In genomic region chr12:6586569-6586968, GRCh38 we compare ENCODE assay signal across 9 cellular contexts. TPM values are rescaled to one million over a fixed set of nuclear protein-coding genes. Genes with fewer than 3 reads are reported as not detected.
DNase-seq lines count a peak whose midpoint lies in the region; ATAC-seq, FAIRE-seq and TF ChIP-seq lines count a peak whose summit lies in the region.
"Not testable (repeated sequence)": the region's sequence is repeated elsewhere in the genome, so short reads cannot be mapped to it uniquely, and the experiment has no call there.
"Had no signal": no experiment of that assay in that cellular context is flagged by ENCODE, and none has a peak within 500 bp of the region (broad histone marks: within the 10 kb centered on the region; RNA-seq: fewer than 3 reads in every experiment).

No MANE protein-coding gene starts in this region.

- H3K27me3 ChIP-seq in HCT116 (ENCODE audit: insufficient read depth, low read length); HepG2 (ENCODE audit: control insufficient read depth in 1 of 2, insufficient read depth in 2 of 2, low read length in 2 of 2); smooth muscle cell (ENCODE audit: low read depth): not testable (repeated sequence)

- not testable (repeated sequence) for H3K27ac ChIP-seq in A549; HCT116 (ENCODE audit: low read depth, low read length); HepG2 (ENCODE audit: extremely low read length, insufficient read depth, low read length)
- H3K27ac ChIP-seq in smooth muscle cell (ENCODE audit: low read depth), result peak overlapping the region; percentile 31

- not testable (repeated sequence) for H3F3A ChIP-seq in smooth muscle cell (ENCODE audit: low read depth)

- not testable (repeated sequence) for DNase-seq in A549 (ENCODE audit: low read depth in 1 of 2, low spot score in 1 of 2); HCT116 (ENCODE audit: low read depth, low spot score); activated T-cell treated with anti-CD3 and anti-CD28 coated beads, Interleukin-2, amount 50 U/mL, for 24 hours; activated naive CD8-positive, alpha-beta T cell treated with anti-CD3 and anti-CD28 coated beads for 36 hours; HepG2 (ENCODE audit: low spot score); smooth muscle cell (lab: John Stamatoyannopoulos, UW; ENCODE audit: unreplicated experiment)

- FAIRE-seq in A549 (lab: Jason Lieb, UNC); HepG2 (lab: Jason Lieb, UNC): not testable (repeated sequence)

- not testable (repeated sequence) for TF ChIP-seq CTCF in A549 (IDR thresholded peaks at IDR 0.05); HCT116 (IDR thresholded peaks at IDR 0.05 in 2 of 3, conservative IDR thresholded peaks at IDR 0.05 in 1 of 3; ENCODE audit: borderline replicate concordance in 1 of 3, insufficient read depth in 1 of 3, low read depth in 2 of 3, low read length in 2 of 3); HepG2 (CRISPR knock-in tag; IDR thresholded peaks at IDR 0.05); smooth muscle cell (IDR thresholded peaks at IDR 0.05; ENCODE audit: borderline replicate concordance, insufficient read depth, poor library complexity, severe bottlenecking)

- H3K9me2 ChIP-seq in HCT116 (ENCODE audit: insufficient read depth), result not testable (repeated sequence)

- BruUV-seq in HCT116 (replicated peaks; lab: Mats Ljungman, UMichigan); HepG2 (replicated peaks; lab: Mats Ljungman, UMichigan): not testable (repeated sequence)

- not testable (repeated sequence) for H3K27me3 Mint-ChIP-seq in activated T-cell treated with anti-CD3 and anti-CD28 coated beads, Interleukin-2, amount 50 U/mL, for 24 hours; activated naive CD8-positive, alpha-beta T cell treated with anti-CD3 and anti-CD28 coated beads for 36 hours

- H3K9ac ChIP-seq in HCT116 (ENCODE audit: low read length); HepG2 (ENCODE audit: insufficient read depth, low read depth, low read length); smooth muscle cell (ENCODE audit: low read depth): not testable (repeated sequence)

- not testable (repeated sequence) for H3K4me2 ChIP-seq in A549; HCT116 (ENCODE audit: low read length); HepG2 (ENCODE audit: low read depth, low read length); smooth muscle cell

- not testable (repeated sequence) for TF ChIP-seq EP300 in A549 (IDR thresholded peaks at IDR 0.05); Ishikawa (IDR thresholded peaks at IDR 0.05; ENCODE audit: borderline replicate concordance); HepG2 (IDR thresholded peaks at IDR 0.05; ENCODE audit: low read depth in 2 of 2, low read length in 2 of 2); HepG2 (CRISPR knock-in tag; IDR thresholded peaks at IDR 0.05; ENCODE audit: borderline replicate concordance)

- H3K36me3 ChIP-seq in HCT116 (ENCODE audit: control insufficient read depth in 1 of 2, insufficient read depth in 2 of 2, low read length in 2 of 2) (peaks cover 63 to 79% of the 10 kb centered on the region in 2 experiments), HepG2 (replicated peaks in 1 of 2; ENCODE audit: control insufficient read depth in 1 of 2, insufficient read depth in 2 of 2, low read length in 2 of 2) (peaks cover 35 to 75% of the 10 kb centered on the region in 2 experiments), smooth muscle cell (ENCODE audit: low read depth) (peaks cover 40% of the 10 kb centered on the region)

- ATAC-seq in A549, HCT116, HepG2: not testable (repeated sequence)

- H3K4me3 Mint-ChIP-seq in activated T-cell treated with anti-CD3 and anti-CD28 coated beads, Interleukin-2, amount 50 U/mL, for 24 hours; activated naive CD8-positive, alpha-beta T cell treated with anti-CD3 and anti-CD28 coated beads for 36 hours: not testable (repeated sequence)

- H3K4me3 ChIP-seq in A549; HCT116 (replicated peaks in 1 of 2; ENCODE audit: low read depth in 1 of 2, low read length in 2 of 2); HepG2 (replicated peaks in 1 of 3; ENCODE audit: insufficient read depth in 1 of 3, low read depth in 2 of 3, low read length in 3 of 3); smooth muscle cell: not testable (repeated sequence)

- H4K20me1 ChIP-seq in HCT116 (ENCODE audit: insufficient read depth); HepG2 (ENCODE audit: insufficient read depth, low read length): not testable (repeated sequence)
- peaks cover 77% of the 10 kb centered on the region for H4K20me1 ChIP-seq in smooth muscle cell (ENCODE audit: low read depth)

- H3K79me2 ChIP-seq in HCT116 (ENCODE audit: insufficient read depth, low read length) (peaks cover 75% of the 10 kb centered on the region), smooth muscle cell (ENCODE audit: low read depth) (peaks cover 34% of the 10 kb centered on the region)
- not testable (repeated sequence) for H3K79me2 ChIP-seq in HepG2 (ENCODE audit: insufficient read depth, low read length)

- RAD21 ChIA-PET in HCT116 (lab: Charles Lee; ENCODE audit: low non-redundant PET in 1 of 2, low total read pairs in 2 of 2, uncharacterized antibody in 2 of 2, unreplicated experiment in 2 of 2), result not testable (repeated sequence)

- H3K27ac Mint-ChIP-seq in activated T-cell treated with anti-CD3 and anti-CD28 coated beads, Interleukin-2, amount 50 U/mL, for 24 hours, result peak overlapping the region; percentile 78
- peak overlapping the region; percentile 34 for H3K27ac Mint-ChIP-seq in activated naive CD8-positive, alpha-beta T cell treated with anti-CD3 and anti-CD28 coated beads for 36 hours

- H3K9me3 Mint-ChIP-seq in activated T-cell treated with anti-CD3 and anti-CD28 coated beads, Interleukin-2, amount 50 U/mL, for 24 hours; activated naive CD8-positive, alpha-beta T cell treated with anti-CD3 and anti-CD28 coated beads for 36 hours: not testable (repeated sequence)

- WGBS in A549 (ENCODE audit: missing lambda C conversion rate), result 89% methylated on average over 8 of the region's 8 CpGs
- WGBS in HepG2 (ENCODE audit: low lambda C conversion rate), result 95% methylated on average over 8 of the region's 8 CpGs
- 94% methylated on average over 8 of the region's 8 CpGs for whole genome bisulfite sequencing in smooth muscle cell (ENCODE audit: low lambda C conversion rate)

- in situ Hi-C loops in HepG2 (cut with HindIII; ENCODE audit: extremely low pct_ligation_motif_present, low pct_unique_long_range_greater_than_20kb), result not testable (repeated sequence)

- CTCF ChIA-PET in A549 (lab: Yijun Ruan, JAX), result interaction anchor here (0.7 to 8.0 kb wide), 7 partner anchors 13 to 240 kb away, joined by 3 to 49 read pairs (median 4); no protein-coding TSS in a partner anchor
- CTCF ChIA-PET in HCT116 (lab: Charles Lee); HepG2 (lab: Yijun Ruan, JAX; ENCODE audit: low intra/inter-chr PET ratio, low total read pairs): not testable (repeated sequence)

- intact Hi-C loops in HCT116 (cut with micrococcal nuclease); HepG2 (cut with micrococcal nuclease; ENCODE audit: unreplicated experiment): not testable (repeated sequence)

- not testable (repeated sequence) for TF ChIP-seq POLR2A in A549 (IDR thresholded peaks at IDR 0.05; ENCODE audit: low read length); HCT116 (IDR thresholded peaks at IDR 0.05; ENCODE audit: borderline replicate concordance, extremely low read depth, insufficient read depth, insufficient read length); HepG2 (IDR thresholded peaks at IDR 0.05; ENCODE audit: insufficient read depth in 1 of 2, low read depth in 2 of 2, low read length in 2 of 2)

- not testable (repeated sequence) for H3K4me1 ChIP-seq in A549; HCT116 (ENCODE audit: control insufficient read depth in 1 of 2, insufficient read depth in 2 of 2, low read length in 2 of 2); HepG2 (ENCODE audit: insufficient read depth, low read length); smooth muscle cell (ENCODE audit: low read depth)

- TF ChIP-seq RAD21 in A549 (conservative IDR thresholded peaks at IDR 0.05 in 1 of 2, IDR thresholded peaks at IDR 0.05 in 1 of 2); HCT116 (IDR thresholded peaks at IDR 0.05; ENCODE audit: low read depth); Ishikawa (IDR thresholded peaks at IDR 0.05; ENCODE audit: low read depth); HepG2 (CRISPR knock-in tag; IDR thresholded peaks at IDR 0.05): not testable (repeated sequence)

- not testable (repeated sequence) for H2AFZ ChIP-seq in HCT116 (ENCODE audit: low read depth, low read length, poor library complexity, severe bottlenecking); HepG2 (ENCODE audit: low read length); smooth muscle cell (ENCODE audit: low read depth)

- not testable (repeated sequence) for H3K9me3 ChIP-seq in A549; HCT116 (ENCODE audit: control insufficient read depth in 1 of 2, insufficient read depth in 1 of 2, low read depth in 1 of 2, low read length in 2 of 2); HepG2 (ENCODE audit: low read length); smooth muscle cell (replicated peaks; ENCODE audit: low read depth)

- H3K36me3 Mint-ChIP-seq in activated T-cell treated with anti-CD3 and anti-CD28 coated beads, Interleukin-2, amount 50 U/mL, for 24 hours (ENCODE audit: low read depth), result peaks cover 94% of the 10 kb centered on the region
- H3K36me3 Mint-ChIP-seq in activated naive CD8-positive, alpha-beta T cell treated with anti-CD3 and anti-CD28 coated beads for 36 hours, result peaks cover 36% of the 10 kb centered on the region

- not testable (repeated sequence) for H3K4me1 Mint-ChIP-seq in activated T-cell treated with anti-CD3 and anti-CD28 coated beads, Interleukin-2, amount 50 U/mL, for 24 hours (ENCODE audit: low read depth); activated naive CD8-positive, alpha-beta T cell treated with anti-CD3 and anti-CD28 coated beads for 36 hours

- POLR2A ChIA-PET in A549 (lab: Yijun Ruan, JAX) (interaction anchor here (0.8 kb wide), 1 partner anchor 52 kb away, joined by 3 read pairs; the partner anchor contains the start of gene GAPDH), HepG2 (lab: Yijun Ruan, JAX) (interaction anchor here (1.0 to 1.2 kb wide), 3 partner anchors 19 to 52 kb away, joined by 4 read pairs; partner anchors contain the start of genes GAPDH and NOP2)
- POLR2A ChIA-PET in HCT116 (lab: Charles Lee), result not testable (repeated sequence)

RNA-seq across cellular contexts. Expression of gene NOP2, which starts 18.5 kb away (rescaled TPM):
- polyA plus RNA-seq in A549 (2011; rRNA removed), result 162 and 176 TPM in 2 replicates
- 82.7 and 85.6 TPM in 2 replicates for polyA plus RNA-seq in A549 (2012; cell fraction: cytosol; rRNA removed)
- polyA plus RNA-seq in A549 (2012; cell fraction: nucleus; rRNA removed), result 293 and 335 TPM in 2 replicates
- 100 to 108 TPM (median 104 TPM) in 3 replicates for polyA plus RNA-seq in A549 (2017; fragmentation: RNase III; extraction: RNeasy Plus Mini Kit Qiagen cat#74134 plus additional on column Dnase treatment)
- polyA minus RNA-seq in A549 (2011; rRNA and poly(A)+ RNA removed), result 90.2 and 92.1 TPM in 2 replicates
- 108 TPM for total RNA-seq in HCT116 (2021; ENCODE audit: unreplicated experiment)
- polyA plus RNA-seq in HCT116 (2012), result 72.5 and 78.0 TPM in 2 replicates
- total RNA-seq in activated naive CD8-positive, alpha-beta T cell treated with anti-CD3 and anti-CD28 coated beads for 36 hours, result 100 to 1,000 TPM; 151 to 153 TPM
- 50.0 and 56.7 TPM in 2 replicates for total RNA-seq in HepG2 (2016; rRNA removed; fragmentation: Illumina TruSeq; extraction: Trizol)
- 12.9 and 15.9 TPM in 2 replicates for total RNA-seq in HepG2 (2016; cell fraction: cytosol; rRNA removed; fragmentation: Illumina TruSeq; extraction: Trizol; ENCODE audit: low read depth)
- 47.8 and 60.1 TPM in 2 replicates for total RNA-seq in HepG2 (2016; cell fraction: insoluble cytoplasmic fraction; rRNA removed; fragmentation: Illumina TruSeq; extraction: Trizol)
- 14.5 and 16.3 TPM in 2 replicates for total RNA-seq in HepG2 (2016; cell fraction: membrane; rRNA removed; fragmentation: Illumina TruSeq; extraction: Trizol)
- total RNA-seq in HepG2 (2016; cell fraction: nucleus; rRNA removed; fragmentation: Illumina TruSeq; extraction: Trizol), result 58.7 and 75.9 TPM in 2 replicates
- 47.3 and 52.9 TPM in 2 replicates for polyA plus RNA-seq in HepG2 (2011; rRNA removed)
- polyA plus RNA-seq in HepG2 (2011; cell fraction: cytosol; rRNA removed), result 23.1 and 25.0 TPM in 2 replicates
- 189 and 191 TPM in 2 replicates for polyA plus RNA-seq in HepG2 (2011; cell fraction: nucleus; rRNA removed)
- polyA plus RNA-seq in HepG2 (2012), result 39.3 and 51.1 TPM in 2 replicates
- polyA plus RNA-seq in HepG2 (2016; cell fraction: cytosol; fragmentation: Illumina TruSeq; extraction: Trizol; ENCODE audit: low read depth), result 5.0 and 5.2 TPM in 2 replicates
- polyA plus RNA-seq in HepG2 (2016; cell fraction: insoluble cytoplasmic fraction; fragmentation: Illumina TruSeq; extraction: Trizol; ENCODE audit: low read depth), result 58.8 and 61.3 TPM in 2 replicates
- 8.6 and 9.0 TPM in 2 replicates for polyA plus RNA-seq in HepG2 (2016; cell fraction: membrane; fragmentation: Illumina TruSeq; extraction: Trizol; ENCODE audit: low read depth)
- polyA plus RNA-seq in HepG2 (2016; cell fraction: nucleus; fragmentation: Illumina TruSeq; extraction: Trizol; ENCODE audit: insufficient read depth, low read depth), result 230 and 250 TPM in 2 replicates
- polyA minus RNA-seq in HepG2 (2011; rRNA and poly(A)+ RNA removed; ENCODE audit: low replicate concordance), result 70.3 and 126 TPM in 2 replicates
- polyA minus RNA-seq in HepG2 (2011; cell fraction: cytosol; rRNA and poly(A)+ RNA removed), result 17.4 and 20.0 TPM in 2 replicates
- 63.5 and 67.9 TPM in 2 replicates for polyA minus RNA-seq in HepG2 (2011; cell fraction: nucleus; rRNA and poly(A)+ RNA removed)
- 29.7 and 41.9 TPM in 2 replicates for total RNA-seq in smooth muscle cell
- polyA plus RNA-seq in smooth muscle cell, result 23.6 and 30.4 TPM in 2 replicates

RNA-seq across cellular contexts. Expression of gene CHD4, which starts 20.6 kb away (rescaled TPM):
- 53.7 and 99.3 TPM in 2 replicates for polyA plus RNA-seq in A549 (2011; rRNA removed)
- 49.8 and 54.8 TPM in 2 replicates for polyA plus RNA-seq in A549 (2012; cell fraction: cytosol; rRNA removed)
- 130 and 190 TPM in 2 replicates for polyA plus RNA-seq in A549 (2012; cell fraction: nucleus; rRNA removed)
- 83.4 to 87.8 TPM (median 84.8 TPM) in 3 replicates for polyA plus RNA-seq in A549 (2017; fragmentation: RNase III; extraction: RNeasy Plus Mini Kit Qiagen cat#74134 plus additional on column Dnase treatment)
- polyA minus RNA-seq in A549 (2011; rRNA and poly(A)+ RNA removed), result 170 and 183 TPM in 2 replicates
- total RNA-seq in HCT116 (2021; ENCODE audit: unreplicated experiment), result 342 TPM
- polyA plus RNA-seq in HCT116 (2012), result 163 and 189 TPM in 2 replicates
- total RNA-seq in activated naive CD8-positive, alpha-beta T cell treated with anti-CD3 and anti-CD28 coated beads for 36 hours, result 100 to 1,000 TPM; 262 to 293 TPM
- 148 and 156 TPM in 2 replicates for total RNA-seq in HepG2 (2016; rRNA removed; fragmentation: Illumina TruSeq; extraction: Trizol)
- total RNA-seq in HepG2 (2016; cell fraction: cytosol; rRNA removed; fragmentation: Illumina TruSeq; extraction: Trizol; ENCODE audit: low read depth), result 15.5 and 17.3 TPM in 2 replicates
- total RNA-seq in HepG2 (2016; cell fraction: insoluble cytoplasmic fraction; rRNA removed; fragmentation: Illumina TruSeq; extraction: Trizol), result 147 and 150 TPM in 2 replicates
- total RNA-seq in HepG2 (2016; cell fraction: membrane; rRNA removed; fragmentation: Illumina TruSeq; extraction: Trizol), result 36.3 and 39.7 TPM in 2 replicates
- total RNA-seq in HepG2 (2016; cell fraction: nucleus; rRNA removed; fragmentation: Illumina TruSeq; extraction: Trizol), result 250 and 271 TPM in 2 replicates
- polyA plus RNA-seq in HepG2 (2011; rRNA removed), result 76.2 and 82.8 TPM in 2 replicates
- 64.8 and 67.1 TPM in 2 replicates for polyA plus RNA-seq in HepG2 (2011; cell fraction: cytosol; rRNA removed)
- 148 and 172 TPM in 2 replicates for polyA plus RNA-seq in HepG2 (2011; cell fraction: nucleus; rRNA removed)
- polyA plus RNA-seq in HepG2 (2012), result 74.3 and 85.1 TPM in 2 replicates
- polyA plus RNA-seq in HepG2 (2016; cell fraction: cytosol; fragmentation: Illumina TruSeq; extraction: Trizol; ENCODE audit: low read depth), result 8.7 and 9.0 TPM in 2 replicates
- polyA plus RNA-seq in HepG2 (2016; cell fraction: insoluble cytoplasmic fraction; fragmentation: Illumina TruSeq; extraction: Trizol; ENCODE audit: low read depth), result 121 and 138 TPM in 2 replicates
- polyA plus RNA-seq in HepG2 (2016; cell fraction: membrane; fragmentation: Illumina TruSeq; extraction: Trizol; ENCODE audit: low read depth), result 17.5 and 22.9 TPM in 2 replicates
- 343 and 358 TPM in 2 replicates for polyA plus RNA-seq in HepG2 (2016; cell fraction: nucleus; fragmentation: Illumina TruSeq; extraction: Trizol; ENCODE audit: insufficient read depth, low read depth)
- 130 and 210 TPM in 2 replicates for polyA minus RNA-seq in HepG2 (2011; rRNA and poly(A)+ RNA removed; ENCODE audit: low replicate concordance)
- polyA minus RNA-seq in HepG2 (2011; cell fraction: cytosol; rRNA and poly(A)+ RNA removed), result 76.1 and 89.0 TPM in 2 replicates
- 87.0 and 130 TPM in 2 replicates for polyA minus RNA-seq in HepG2 (2011; cell fraction: nucleus; rRNA and poly(A)+ RNA removed)
- 172 and 176 TPM in 2 replicates for total RNA-seq in smooth muscle cell
- 87.5 and 122 TPM in 2 replicates for polyA plus RNA-seq in smooth muscle cell

RNA-seq across cellular contexts. Expression of gene IFFO1, which starts 30.7 kb away (rescaled TPM):
- polyA plus RNA-seq in A549 (2011; rRNA removed), result 0.74 and 1.0 TPM in 2 replicates
- 0.74 and 1.1 TPM in 2 replicates for polyA plus RNA-seq in A549 (2012; cell fraction: cytosol; rRNA removed)
- polyA plus RNA-seq in A549 (2012; cell fraction: nucleus; rRNA removed), result 3.3 and 3.8 TPM in 2 replicates
- 0.94 to 1.5 TPM (median 1.1 TPM) in 3 replicates for polyA plus RNA-seq in A549 (2017; fragmentation: RNase III; extraction: RNeasy Plus Mini Kit Qiagen cat#74134 plus additional on column Dnase treatment)
- polyA minus RNA-seq in A549 (2011; rRNA and poly(A)+ RNA removed), result 1.2 and 1.3 TPM in 2 replicates
- 0.34 TPM for total RNA-seq in HCT116 (2021; ENCODE audit: unreplicated experiment)
- 0.14 and 0.17 TPM in 2 replicates for polyA plus RNA-seq in HCT116 (2012)
- 1 to 10 TPM; 7.2 to 8.1 TPM for total RNA-seq in activated naive CD8-positive, alpha-beta T cell treated with anti-CD3 and anti-CD28 coated beads for 36 hours
- total RNA-seq in HepG2 (2016; rRNA removed; fragmentation: Illumina TruSeq; extraction: Trizol), result 7.0 and 12.8 TPM in 2 replicates
- total RNA-seq in HepG2 (2016; cell fraction: cytosol; rRNA removed; fragmentation: Illumina TruSeq; extraction: Trizol; ENCODE audit: low read depth), result 2.3 and 2.6 TPM in 2 replicates
- total RNA-seq in HepG2 (2016; cell fraction: insoluble cytoplasmic fraction; rRNA removed; fragmentation: Illumina TruSeq; extraction: Trizol), result 6.1 and 12.5 TPM in 2 replicates
- total RNA-seq in HepG2 (2016; cell fraction: membrane; rRNA removed; fragmentation: Illumina TruSeq; extraction: Trizol), result 4.1 and 5.9 TPM in 2 replicates
- total RNA-seq in HepG2 (2016; cell fraction: nucleus; rRNA removed; fragmentation: Illumina TruSeq; extraction: Trizol), result 13.7 and 16.1 TPM in 2 replicates
- polyA plus RNA-seq in HepG2 (2011; rRNA removed), result 14.6 and 18.3 TPM in 2 replicates
- 7.8 and 9.6 TPM in 2 replicates for polyA plus RNA-seq in HepG2 (2011; cell fraction: cytosol; rRNA removed)
- polyA plus RNA-seq in HepG2 (2011; cell fraction: nucleus; rRNA removed), result 132 TPM in 2 replicates
- 8.0 and 11.7 TPM in 2 replicates for polyA plus RNA-seq in HepG2 (2012)
- polyA plus RNA-seq in HepG2 (2016; cell fraction: cytosol; fragmentation: Illumina TruSeq; extraction: Trizol; ENCODE audit: low read depth), result 1.9 TPM in 2 replicates
- polyA plus RNA-seq in HepG2 (2016; cell fraction: insoluble cytoplasmic fraction; fragmentation: Illumina TruSeq; extraction: Trizol; ENCODE audit: low read depth), result 6.6 and 8.2 TPM in 2 replicates
- polyA plus RNA-seq in HepG2 (2016; cell fraction: membrane; fragmentation: Illumina TruSeq; extraction: Trizol; ENCODE audit: low read depth), result 3.2 and 3.5 TPM in 2 replicates
- 54.2 and 55.8 TPM in 2 replicates for polyA plus RNA-seq in HepG2 (2016; cell fraction: nucleus; fragmentation: Illumina TruSeq; extraction: Trizol; ENCODE audit: insufficient read depth, low read depth)
- polyA minus RNA-seq in HepG2 (2011; rRNA and poly(A)+ RNA removed; ENCODE audit: low replicate concordance), result 0.61 and 11.8 TPM in 2 replicates
- polyA minus RNA-seq in HepG2 (2011; cell fraction: cytosol; rRNA and poly(A)+ RNA removed), result 2.9 and 3.4 TPM in 2 replicates
- 12.5 and 14.4 TPM in 2 replicates for polyA minus RNA-seq in HepG2 (2011; cell fraction: nucleus; rRNA and poly(A)+ RNA removed)
- 4.2 and 5.2 TPM in 2 replicates for total RNA-seq in smooth muscle cell
- polyA plus RNA-seq in smooth muscle cell, result 13.3 and 19.1 TPM in 2 replicates

RNA-seq across cellular contexts. Expression of gene LPAR5, which starts 49.2 kb away (rescaled TPM):
- polyA plus RNA-seq in A549 (2011; rRNA removed), result 0.74 and 0.97 TPM in 2 replicates
- polyA plus RNA-seq in A549 (2012; cell fraction: cytosol; rRNA removed), result 0.98 and 1.5 TPM in 2 replicates
- polyA plus RNA-seq in A549 (2012; cell fraction: nucleus; rRNA removed), result 2.1 TPM in 2 replicates
- polyA plus RNA-seq in A549 (2017; fragmentation: RNase III; extraction: RNeasy Plus Mini Kit Qiagen cat#74134 plus additional on column Dnase treatment), result 0.29 to 0.66 TPM (median 0.58 TPM) in 3 replicates
- polyA minus RNA-seq in A549 (2011; rRNA and poly(A)+ RNA removed), result 0.68 and 1.1 TPM in 2 replicates
- 5.2 TPM for total RNA-seq in HCT116 (2021; ENCODE audit: unreplicated experiment)
- polyA plus RNA-seq in HCT116 (2012), result 5.4 and 6.1 TPM in 2 replicates
- total RNA-seq in activated naive CD8-positive, alpha-beta T cell treated with anti-CD3 and anti-CD28 coated beads for 36 hours, result 1 to 10 TPM; 7.3 to 7.9 TPM
- 0.07 and 0.09 TPM in 2 replicates for total RNA-seq in HepG2 (2016; rRNA removed; fragmentation: Illumina TruSeq; extraction: Trizol)
- not detected in 2 replicates for total RNA-seq in HepG2 (2016; cell fraction: cytosol; rRNA removed; fragmentation: Illumina TruSeq; extraction: Trizol; ENCODE audit: low read depth)
- total RNA-seq in HepG2 (2016; cell fraction: insoluble cytoplasmic fraction; rRNA removed; fragmentation: Illumina TruSeq; extraction: Trizol), result 0.06 and 0.09 TPM in 2 replicates
- total RNA-seq in HepG2 (2016; cell fraction: membrane; rRNA removed; fragmentation: Illumina TruSeq; extraction: Trizol), result 0.09 TPM in 1 of 2 replicates, not detected in the other
- total RNA-seq in HepG2 (2016; cell fraction: nucleus; rRNA removed; fragmentation: Illumina TruSeq; extraction: Trizol), result not detected in 2 replicates
- 0.17 and 0.32 TPM in 2 replicates for polyA plus RNA-seq in HepG2 (2011; rRNA removed)
- 0.19 and 0.32 TPM in 2 replicates for polyA plus RNA-seq in HepG2 (2011; cell fraction: cytosol; rRNA removed)
- 0.36 and 0.40 TPM in 2 replicates for polyA plus RNA-seq in HepG2 (2011; cell fraction: nucleus; rRNA removed)
- 0.17 and 0.32 TPM in 2 replicates for polyA plus RNA-seq in HepG2 (2012)
- 0.05 TPM in 1 of 2 replicates, not detected in the other for polyA plus RNA-seq in HepG2 (2016; cell fraction: cytosol; fragmentation: Illumina TruSeq; extraction: Trizol; ENCODE audit: low read depth)
- polyA plus RNA-seq in HepG2 (2016; cell fraction: insoluble cytoplasmic fraction; fragmentation: Illumina TruSeq; extraction: Trizol; ENCODE audit: low read depth), result not detected in 2 replicates
- not detected in 2 replicates for polyA plus RNA-seq in HepG2 (2016; cell fraction: membrane; fragmentation: Illumina TruSeq; extraction: Trizol; ENCODE audit: low read depth)
- polyA plus RNA-seq in HepG2 (2016; cell fraction: nucleus; fragmentation: Illumina TruSeq; extraction: Trizol; ENCODE audit: insufficient read depth, low read depth), result 0.22 TPM in 1 of 2 replicates, not detected in the other
- 0.98 and 5.8 TPM in 2 replicates for polyA minus RNA-seq in HepG2 (2011; rRNA and poly(A)+ RNA removed; ENCODE audit: low replicate concordance)
- 0.69 and 0.88 TPM in 2 replicates for polyA minus RNA-seq in HepG2 (2011; cell fraction: cytosol; rRNA and poly(A)+ RNA removed)
- polyA minus RNA-seq in HepG2 (2011; cell fraction: nucleus; rRNA and poly(A)+ RNA removed), result 0.37 TPM in 1 of 2 replicates, not detected in the other
- total RNA-seq in smooth muscle cell, result 2.0 and 4.4 TPM in 2 replicates
- 1.3 and 1.8 TPM in 2 replicates for polyA plus RNA-seq in smooth muscle cell
- total RNA-seq: HT-29 had no signal
- polyA plus RNA-seq: AG04450 had no signal

RNA-seq across cellular contexts. Expression of gene GAPDH, which starts 52.3 kb away (rescaled TPM):
- polyA plus RNA-seq in A549 (2011; rRNA removed), result 10,036 and 10,800 TPM in 2 replicates
- 21,407 and 21,524 TPM in 2 replicates for polyA plus RNA-seq in A549 (2012; cell fraction: cytosol; rRNA removed)
- 14,086 and 20,182 TPM in 2 replicates for polyA plus RNA-seq in A549 (2012; cell fraction: nucleus; rRNA removed)
- 6,292 to 6,607 TPM (median 6,463 TPM) in 3 replicates for polyA plus RNA-seq in A549 (2017; fragmentation: RNase III; extraction: RNeasy Plus Mini Kit Qiagen cat#74134 plus additional on column Dnase treatment)
- polyA minus RNA-seq in A549 (2011; rRNA and poly(A)+ RNA removed), result 13,401 and 18,844 TPM in 2 replicates
- 5,901 TPM for total RNA-seq in HCT116 (2021; ENCODE audit: unreplicated experiment)
- 15,831 and 17,614 TPM in 2 replicates for polyA plus RNA-seq in HCT116 (2012)
- 1,000 to 10,000 TPM; 8,986 to 9,154 TPM for total RNA-seq in activated naive CD8-positive, alpha-beta T cell treated with anti-CD3 and anti-CD28 coated beads for 36 hours
- total RNA-seq in HepG2 (2016; rRNA removed; fragmentation: Illumina TruSeq; extraction: Trizol), result 3,038 and 4,052 TPM in 2 replicates
- total RNA-seq in HepG2 (2016; cell fraction: cytosol; rRNA removed; fragmentation: Illumina TruSeq; extraction: Trizol; ENCODE audit: low read depth), result 4,250 and 4,349 TPM in 2 replicates
- 3,016 and 4,088 TPM in 2 replicates for total RNA-seq in HepG2 (2016; cell fraction: insoluble cytoplasmic fraction; rRNA removed; fragmentation: Illumina TruSeq; extraction: Trizol)
- total RNA-seq in HepG2 (2016; cell fraction: membrane; rRNA removed; fragmentation: Illumina TruSeq; extraction: Trizol), result 3,384 and 3,615 TPM in 2 replicates
- total RNA-seq in HepG2 (2016; cell fraction: nucleus; rRNA removed; fragmentation: Illumina TruSeq; extraction: Trizol), result 1,080 and 1,144 TPM in 2 replicates
- 12,395 and 12,722 TPM in 2 replicates for polyA plus RNA-seq in HepG2 (2011; rRNA removed)
- polyA plus RNA-seq in HepG2 (2011; cell fraction: cytosol; rRNA removed), result 13,143 and 20,886 TPM in 2 replicates
- polyA plus RNA-seq in HepG2 (2011; cell fraction: nucleus; rRNA removed), result 4,563 and 5,385 TPM in 2 replicates
- polyA plus RNA-seq in HepG2 (2012), result 4,491 and 5,608 TPM in 2 replicates
- 5,853 and 5,973 TPM in 2 replicates for polyA plus RNA-seq in HepG2 (2016; cell fraction: cytosol; fragmentation: Illumina TruSeq; extraction: Trizol; ENCODE audit: low read depth)
- 5,263 and 5,331 TPM in 2 replicates for polyA plus RNA-seq in HepG2 (2016; cell fraction: insoluble cytoplasmic fraction; fragmentation: Illumina TruSeq; extraction: Trizol; ENCODE audit: low read depth)
- polyA plus RNA-seq in HepG2 (2016; cell fraction: membrane; fragmentation: Illumina TruSeq; extraction: Trizol; ENCODE audit: low read depth), result 4,187 and 4,205 TPM in 2 replicates
- polyA plus RNA-seq in HepG2 (2016; cell fraction: nucleus; fragmentation: Illumina TruSeq; extraction: Trizol; ENCODE audit: insufficient read depth, low read depth), result 2,003 and 2,068 TPM in 2 replicates
- 14,131 and 14,841 TPM in 2 replicates for polyA minus RNA-seq in HepG2 (2011; rRNA and poly(A)+ RNA removed; ENCODE audit: low replicate concordance)
- polyA minus RNA-seq in HepG2 (2011; cell fraction: cytosol; rRNA and poly(A)+ RNA removed), result 5,645 and 5,680 TPM in 2 replicates
- 1,044 and 1,523 TPM in 2 replicates for polyA minus RNA-seq in HepG2 (2011; cell fraction: nucleus; rRNA and poly(A)+ RNA removed)
- 5,015 and 5,158 TPM in 2 replicates for total RNA-seq in smooth muscle cell
- polyA plus RNA-seq in smooth muscle cell, result 9,934 and 11,119 TPM in 2 replicates
